In genomic region chr5:138640855-138641254, GRCh38 we compare ENCODE assay signal across 20 cellular contexts.
DNase-seq lines count a peak whose midpoint lies in the region; ATAC-seq and TF ChIP-seq lines count a peak whose summit lies in the region.
"Had no signal": no experiment of that assay in that cellular context is flagged by ENCODE, and none has a peak within 500 bp of the region (broad histone marks: within the 10 kb centered on the region; RNA-seq: fewer than 3 reads in every experiment).

No MANE protein-coding gene starts in this region.

- TF ChIP-seq CTCF in GM23338 (conservative IDR thresholded peaks at IDR 0.05; ENCODE audit: low read depth in 2 of 2) (no peak), WTC11 (IDR thresholded peaks at IDR 0.05) (no peak), foreskin keratinocyte (conservative IDR thresholded peaks at IDR 0.05) (no peak), transverse colon (IDR thresholded peaks at IDR 0.05) (no peak)

- H4K8ac ChIP-seq in mesendoderm (ENCODE audit: low read depth, low read length): no peak overlapping the region

- H3K23ac ChIP-seq in mesendoderm (ENCODE audit: low read length): no peak overlapping the region

- no CpG with 5 or more reads among the region's 4 CpGs for WGBS in mesendoderm (ENCODE audit: extremely low coverage, insufficient coverage, low lambda C conversion rate)
- 74 to 84% methylated on average over 4 of the region's 4 CpGs for WGBS in transverse colon (ENCODE audit: low coverage in 1 of 2), 2 donors

- H3K4me1 Mint-ChIP-seq in GM23338: peaks cover 34% of the 10 kb centered on the region
- peaks cover 35% of the 10 kb centered on the region for H3K4me1 Mint-ChIP-seq in WTC11

- H3K56ac ChIP-seq in mesendoderm (ENCODE audit: low read length): no peak overlapping the region

- no peak for ATAC-seq in GM23338
- no peak for ATAC-seq in WTC11
- peak; percentile 36 for ATAC-seq in foreskin keratinocyte
- ATAC-seq in HG03520 (IDR thresholded peaks at IDR 0.05; ENCODE audit: unreplicated experiment): no peak

- no peak for DNase-seq in GM23338 (ENCODE audit: low spot score)
- no peak for DNase-seq in WTC11 (ENCODE audit: low spot score)
- no peak for DNase-seq in foreskin keratinocyte
- no peak for DNase-seq in mesendoderm
- no peak for DNase-seq in transverse colon
- DNase-seq: ACHN; AML-193; CD4-positive, alpha-beta T cell; H7; KG1; NCI-H1048; NCI-H1436 treated with DMSO at 0.1 percent for 48 hours; NCI-H2081 treated with DMSO at 0.1 percent for 48 hours; NCI-H226; NCI-H526 treated with DMSO at 0.1 percent for 48 hours; PC-3; SW 1271 had no signal

- TF ChIP-seq EP300 in transverse colon (IDR thresholded peaks at IDR 0.05; ENCODE audit: low read depth): no peak

- no peaks in the 10 kb centered on the region for H3K79me1 ChIP-seq in mesendoderm (ENCODE audit: low read length)

- no peak overlapping the region for H3K4ac ChIP-seq in mesendoderm (ENCODE audit: low read depth, low read length)

- H4K20me1 ChIP-seq in BLaER1: no peaks in the 10 kb centered on the region; the same call in 1 of the 2 replicates
- H4K20me1 ChIP-seq in GM23338 (replicated peaks; ENCODE audit: insufficient read depth): no peaks in the 10 kb centered on the region

- H3K9me3 Mint-ChIP-seq in GM23338 (no peaks in the 10 kb centered on the region), WTC11 (no peaks in the 10 kb centered on the region)
- H3K9me3 Mint-ChIP-seq: CD4-positive, alpha-beta T cell had no signal

- H3K4me2 ChIP-seq in BLaER1: peak overlapping the region; percentile 40
- H3K4me2 ChIP-seq in GM23338: no peak overlapping the region
- H3K4me2 ChIP-seq in mesendoderm (ENCODE audit: low read length): no peak overlapping the region

- H2BK120ac ChIP-seq in mesendoderm (ENCODE audit: low read depth, low read length): no peak overlapping the region

- POLR2A ChIA-PET in WTC11 (lab: Charles Lee): interaction anchor here (0.6 to 1.5 kb wide), 2 partner anchors 62 to 85 kb away, joined by 5 read pairs; no protein-coding TSS in a partner anchor

- H3K4me3 ChIP-seq in BLaER1 (no peak overlapping the region), GM23338 (no peak overlapping the region), mesendoderm (ENCODE audit: low read length) (no peak overlapping the region), transverse colon (no peak overlapping the region)

- H3K18ac ChIP-seq in mesendoderm (ENCODE audit: low read length): no peak overlapping the region

- no peaks in the 10 kb centered on the region for H3F3A ChIP-seq in GM23338 (replicated peaks; ENCODE audit: low read depth)

- no peak for TF ChIP-seq POLR2A in transverse colon (IDR thresholded peaks at IDR 0.05)

- H3K79me2 ChIP-seq in GM23338 (replicated peaks; ENCODE audit: insufficient read depth) (no peaks in the 10 kb centered on the region), mesendoderm (ENCODE audit: control insufficient read depth, insufficient read depth, low read length) (no peaks in the 10 kb centered on the region)

- no peak overlapping the region for H3K27ac ChIP-seq in BLaER1
- H3K27ac ChIP-seq in GM23338 (ENCODE audit: low read depth): no peak overlapping the region
- H3K27ac ChIP-seq in foreskin keratinocyte: no peak overlapping the region
- H3K27ac ChIP-seq in mesendoderm (ENCODE audit: low read depth, low read length): no peak overlapping the region
- H3K27ac ChIP-seq in transverse colon: no peak overlapping the region
- H3K27ac ChIP-seq: RWPE1 had no signal

- no peaks in the 10 kb centered on the region for H3K36me3 Mint-ChIP-seq in GM23338 (ENCODE audit: low read depth)
- H3K36me3 Mint-ChIP-seq in WTC11: no peaks in the 10 kb centered on the region

- H3K27me3 ChIP-seq in BLaER1 (no peaks in the 10 kb centered on the region), GM23338 (ENCODE audit: insufficient read depth) (no peaks in the 10 kb centered on the region), foreskin keratinocyte (no peaks in the 10 kb centered on the region), mesendoderm (ENCODE audit: insufficient read depth, low read length, poor library complexity) (no peaks in the 10 kb centered on the region), transverse colon (no peaks in the 10 kb centered on the region)

- H3K4me3 Mint-ChIP-seq in GM23338 (no peak overlapping the region), WTC11 (no peak overlapping the region)
- H3K4me3 Mint-ChIP-seq: CD4-positive, alpha-beta T cell had no signal

- no peak overlapping the region for H3K9ac ChIP-seq in BLaER1
- H3K9ac ChIP-seq in mesendoderm (ENCODE audit: low read length): no peak overlapping the region

- H2BK5ac ChIP-seq in mesendoderm (ENCODE audit: low read length): no peak overlapping the region

- H3K4me1 ChIP-seq in BLaER1 (peaks cover 18% of the 10 kb centered on the region), GM23338 (ENCODE audit: insufficient read depth) (peaks cover 26% of the 10 kb centered on the region), foreskin keratinocyte (no peaks in the 10 kb centered on the region), mesendoderm (ENCODE audit: control insufficient read depth, low read depth, low read length) (peaks cover 9% of the 10 kb centered on the region), transverse colon (peaks cover 0 to under 1% (median 0%) of the 10 kb centered on the region in 4 donors)

- intact Hi-C loops in transverse colon (cut with DNase I; ENCODE audit: low total_unique reads): no loop called here

- H3K36me3 ChIP-seq in BLaER1 (no peaks in the 10 kb centered on the region), GM23338 (ENCODE audit: insufficient read depth) (no peaks in the 10 kb centered on the region), mesendoderm (ENCODE audit: control insufficient read depth, insufficient read depth, low read length) (no peaks in the 10 kb centered on the region), transverse colon (no peaks in the 10 kb centered on the region)

- no peak overlapping the region for H2AK5ac ChIP-seq in mesendoderm (ENCODE audit: low read length)

- H3K27ac Mint-ChIP-seq in GM23338 (no peak overlapping the region), WTC11 (no peak overlapping the region)
- H3K27ac Mint-ChIP-seq: CD4-positive, alpha-beta T cell had no signal

- no peaks in the 10 kb centered on the region for H3K9me2 ChIP-seq in GM23338 (ENCODE audit: insufficient read depth)

- H3K27me3 Mint-ChIP-seq in GM23338 (ENCODE audit: insufficient read depth, low read depth, poor library complexity): peaks cover 12% of the 10 kb centered on the region
- H3K27me3 Mint-ChIP-seq in WTC11 (ENCODE audit: low read depth): no peaks in the 10 kb centered on the region

- in situ Hi-C loops in transverse colon (cut with MboI; ENCODE audit: low pct_ligation_motif_present in 1 of 4, low pct_unique_long_range_greater_than_20kb in 1 of 4, low sequenced_read_pairs in 3 of 4): loop anchor here in 3 of 4 donors (25.0 kb wide), 1 partner anchor 621 kb away; no protein-coding TSS in a partner anchor

- H2BK15ac ChIP-seq in mesendoderm (replicated peaks; ENCODE audit: low read depth): no peak overlapping the region

- no peak overlapping the region for H4K5ac ChIP-seq in mesendoderm (ENCODE audit: low read length)

- H3K9me3 ChIP-seq in BLaER1: no peaks in the 10 kb centered on the region
- H3K9me3 ChIP-seq in transverse colon: no peaks in the 10 kb centered on the region

- peak overlapping the region; percentile 63; the same call in 1 of the 2 replicates for H2AFZ ChIP-seq in GM23338

- CTCF ChIA-PET in WTC11 (lab: Charles Lee): interaction anchor here (0.5 to 5.5 kb wide), 27 partner anchors 9 to 621 kb away, joined by 3 to 43 read pairs (median 5); partner anchors contain the start of gene CTNNA1

TF ChIP-seq in GM23338, 12 proteins besides CTCF, POLR2A, EP300 and RAD21 (continues in another document):
- no peak for TF ChIP-seq STAT1 (IDR thresholded peaks at IDR 0.05; ENCODE audit: unreplicated experiment)
- no peak for TF ChIP-seq JUNB (IDR thresholded peaks at IDR 0.05; ENCODE audit: unreplicated experiment)

TF ChIP-seq in WTC11, 78 proteins besides CTCF, POLR2A, EP300 and RAD21 (continues in another document):
- no peak for TF ChIP-seq PRRX2 (CRISPR knock-in tag; IDR thresholded peaks at IDR 0.05)
- TF ChIP-seq HMGXB4 (CRISPR knock-in tag; IDR thresholded peaks at IDR 0.05): no peak
- no peak for TF ChIP-seq NR1H2 (CRISPR knock-in tag; IDR thresholded peaks at IDR 0.05)
- TF ChIP-seq PRDM15 (CRISPR knock-in tag; IDR thresholded peaks at IDR 0.05): peak; percentile 73
